ENCODE assay signal across 8 cellular contexts in the genomic region with DNA sequence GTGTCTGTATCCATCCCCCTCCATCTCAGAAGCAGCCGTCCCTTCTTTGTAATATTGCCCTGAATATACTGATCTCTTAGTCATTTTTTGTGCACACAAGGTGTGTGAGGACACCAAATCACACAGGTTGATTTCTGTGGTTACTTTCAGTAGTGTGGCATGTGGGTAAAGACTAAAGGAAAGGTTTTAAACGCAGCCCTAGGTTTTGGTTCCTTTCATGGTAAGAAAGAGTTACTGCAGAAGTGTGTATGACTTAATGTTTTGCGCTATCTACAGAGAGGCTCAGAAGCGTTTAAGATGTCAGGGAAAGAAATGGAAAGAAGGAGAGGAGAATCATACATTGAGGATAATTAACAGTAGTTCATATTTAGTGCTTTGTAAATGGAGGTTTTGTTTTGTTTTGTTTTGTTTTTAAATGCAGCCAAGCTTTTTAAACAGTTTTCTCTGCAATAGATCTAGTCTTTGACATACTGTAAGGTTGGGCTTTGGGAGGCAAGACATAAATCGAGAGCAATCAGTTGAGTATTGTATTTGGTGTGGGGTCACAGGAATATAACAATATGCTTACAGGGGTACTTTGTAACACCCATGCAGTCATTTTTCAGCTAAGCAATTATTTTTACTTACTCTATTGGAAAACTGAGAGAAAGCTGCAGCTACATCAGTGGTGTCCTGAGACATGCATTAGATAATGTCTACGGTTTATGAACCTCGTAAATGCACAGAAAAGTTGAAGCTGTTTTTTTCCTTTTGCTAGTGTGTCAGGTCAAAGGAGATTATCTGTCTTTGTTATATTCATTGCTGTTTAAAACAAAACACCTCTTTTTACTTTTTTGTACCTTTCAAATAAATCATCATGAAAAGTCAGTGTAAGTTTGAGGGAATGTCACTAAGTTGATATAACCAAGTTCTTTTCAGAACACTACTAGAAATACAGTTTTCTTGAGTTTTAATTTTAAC.
DNase-seq lines count a peak whose midpoint lies in the region; ATAC-seq and TF ChIP-seq lines count a peak whose summit lies in the region.

No MANE protein-coding gene starts in this region.

- H3K79me2 ChIP-seq in KMS-11 (ENCODE audit: insufficient read depth, low read depth), result no peaks in the 10 kb centered on the region

- no peak overlapping the region for H3K9ac ChIP-seq in KMS-11
- H3K9ac ChIP-seq in duodenal mucosa (ENCODE audit: low read depth in 1 of 2, low read length in 2 of 2), result no peak overlapping the region

- no peaks in the 10 kb centered on the region for H3K9me3 ChIP-seq in duodenal mucosa (ENCODE audit: control insufficient read depth in 1 of 2, low read length in 2 of 2)

- no peaks in the 10 kb centered on the region for H3K27me3 ChIP-seq in KMS-11 (ENCODE audit: insufficient read depth, low read depth)
- peaks cover 11 to 16% of the 10 kb centered on the region in 2 donors for H3K27me3 ChIP-seq in duodenal mucosa (ENCODE audit: control insufficient read depth in 1 of 2, insufficient read depth in 2 of 2, low read length in 2 of 2)

- H3K36me3 ChIP-seq in KMS-11 (ENCODE audit: insufficient read depth) (no peaks in the 10 kb centered on the region), duodenal mucosa (ENCODE audit: control insufficient read depth in 1 of 2, insufficient read depth in 2 of 2, low read length in 2 of 2) (no peaks in the 10 kb centered on the region)

- H3K4me3 ChIP-seq in GM08714 (ENCODE audit: low read length) (peak overlapping the region; percentile 87), KMS-11 (IDR thresholded peaks at IDR 0.05; ENCODE audit: insufficient read depth, low read depth, low read length) (no peak overlapping the region), duodenal mucosa (ENCODE audit: low read depth in 1 of 2, low read length in 2 of 2) (peak overlapping the region; percentile 70 to 74)

- peak overlapping the region; percentile 71; the same call in 1 of the 2 replicates for H3K4me2 ChIP-seq in KMS-11

- H3K27ac ChIP-seq in KMS-11 (no peak overlapping the region), duodenal mucosa (ENCODE audit: low read depth, low read length) (no peak overlapping the region)

- no peaks in the 10 kb centered on the region for H4K20me1 ChIP-seq in KMS-11 (ENCODE audit: insufficient read depth)

- H2AFZ ChIP-seq in KMS-11 (ENCODE audit: low read depth), result no peak overlapping the region; the same call in 1 of the 2 replicates

- DNase-seq in pons (ENCODE audit: low spot score), result peak; percentile 20
- no peak for DNase-seq in kidney glomerular epithelial cell (lab: John Stamatoyannopoulos, UW)
- DNase-seq in stimulated activated CD4-positive, alpha-beta T cell treated with anti-CD3 and anti-CD28 coated beads, Interleukin-2, amount 100 ng/mL, for 24 hours, result no peak
- DNase-seq in NK-92 (lab: John Stamatoyannopoulos, UW; ENCODE audit: unreplicated experiment), result no peak

- TF ChIP-seq CTCF in KMS-11 (conservative IDR thresholded peaks at IDR 0.05; ENCODE audit: low read depth, low read length), result no peak

- peaks cover 22% of the 10 kb centered on the region for H3K4me1 ChIP-seq in KMS-11 (ENCODE audit: low read depth, poor library complexity, severe bottlenecking)
- peaks cover 0 to 8% of the 10 kb centered on the region in 2 donors for H3K4me1 ChIP-seq in duodenal mucosa (ENCODE audit: control insufficient read depth in 1 of 2, insufficient read depth in 2 of 2, low read length in 2 of 2)

- ATAC-seq in HG03196 (IDR thresholded peaks at IDR 0.05; ENCODE audit: unreplicated experiment), result no peak
